In genomic region chr21:22885079-22885478, GRCh38 we compare ENCODE assay signal across 9 cellular contexts.
"Had no signal": no experiment of that assay in that cellular context is flagged by ENCODE, and none has a peak within 500 bp of the region (broad histone marks: within the 10 kb centered on the region; RNA-seq: fewer than 3 reads in every experiment).

No MANE protein-coding gene starts in this region.

- H3K27me3 ChIP-seq: body of pancreas, esophagus muscularis mucosa, upper lobe of left lung had no signal

- H3K36me3 ChIP-seq: esophagus muscularis mucosa, left ventricle myocardium inferior, upper lobe of left lung had no signal

- H3K9me3 ChIP-seq: body of pancreas, esophagus muscularis mucosa, left ventricle myocardium inferior, upper lobe of left lung had no signal

- DNase-seq: activated CD4-positive, alpha-beta T cell treated with anti-CD3 and anti-CD28 coated beads, Interleukin-2, amount 10 ng/mL, durations not matched to agents 7 days and 5 days; activated CD8-positive, alpha-beta memory T cell treated with anti-CD3 and anti-CD28 coated beads for 24 hours; activated naive CD4-positive, alpha-beta T cell treated with anti-CD3 and anti-CD28 coated beads for 36 hours; body of pancreas; left ventricle myocardium inferior; stimulated activated CD4-positive, alpha-beta T cell treated with anti-CD3 and anti-CD28 coated beads, Interleukin-4, amount 100 ng/mL, for 1 hour; stimulated activated CD8-positive, alpha-beta memory T cell treated with anti-CD3 and anti-CD28 coated beads, Interleukin-4, amount 100 ng/mL, for 48 hours; upper lobe of left lung had no signal

- H3K4me3 ChIP-seq: body of pancreas, esophagus muscularis mucosa, left ventricle myocardium inferior, upper lobe of left lung had no signal

- H3K27ac ChIP-seq: body of pancreas, esophagus muscularis mucosa, left ventricle myocardium inferior, upper lobe of left lung had no signal

- ATAC-seq: body of pancreas had no signal

- H3K4me1 ChIP-seq: body of pancreas, esophagus muscularis mucosa, left ventricle myocardium inferior, upper lobe of left lung had no signal
